Comparison of ENCODE assay signal across 13 cellular contexts in the genomic region with DNA sequence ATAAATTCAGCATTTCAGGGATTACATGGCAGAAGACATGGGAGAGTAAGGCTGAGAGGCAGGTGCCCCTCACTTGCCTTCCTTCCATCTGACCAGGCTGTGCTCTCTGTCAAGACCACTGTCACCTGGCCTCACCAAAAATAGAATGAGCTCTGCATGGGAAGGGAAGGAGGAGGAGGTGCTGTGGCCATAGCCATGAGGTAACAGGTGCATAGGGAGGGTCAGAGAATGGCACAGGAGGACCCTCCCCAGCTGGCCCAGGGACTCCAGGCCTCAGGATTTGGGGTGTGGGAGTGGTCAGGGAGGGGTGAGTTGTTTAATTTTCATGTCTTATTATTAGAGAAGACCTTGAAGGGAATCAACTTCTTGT.
"Had no signal": no experiment of that assay in that cellular context is flagged by ENCODE, and none has a peak within 500 bp of the region (broad histone marks: within the 10 kb centered on the region; RNA-seq: fewer than 3 reads in every experiment).

No MANE protein-coding gene starts in this region.

- H3K4me1 Mint-ChIP-seq: activated CD4-positive, alpha-beta T cell treated with anti-CD3 and anti-CD28 coated beads for 36 hours had no signal

- H3K27me3 ChIP-seq: ascending aorta, foreskin keratinocyte, right lobe of liver, tibial nerve had no signal

- H3K4me1 ChIP-seq: ascending aorta, foreskin keratinocyte, prostate gland, right lobe of liver, tibial nerve had no signal

- H3K27ac ChIP-seq: ascending aorta, foreskin keratinocyte, prostate gland, right lobe of liver, tibial nerve had no signal

- H3K9me3 Mint-ChIP-seq: activated CD8-positive, alpha-beta T cell treated with anti-CD3 and anti-CD28 coated beads for 36 hours; natural killer cell; stimulated activated memory B cell treated with anti-CD40 and anti-IgM and Interleukin-4, amounts not matched to agents 10 μg/mL and 1 μg/mL and 100 μg/mL, for 72 hours had no signal

- H3K27me3 Mint-ChIP-seq: activated CD4-positive, alpha-beta T cell treated with anti-CD3 and anti-CD28 coated beads for 36 hours; stimulated activated memory B cell treated with anti-CD40 and anti-IgM and Interleukin-4, amounts not matched to agents 10 μg/mL and 1 μg/mL and 100 μg/mL, for 72 hours had no signal

- H3K4me3 Mint-ChIP-seq: activated CD4-positive, alpha-beta T cell treated with anti-CD3 and anti-CD28 coated beads for 36 hours; activated CD8-positive, alpha-beta T cell treated with anti-CD3 and anti-CD28 coated beads for 36 hours; natural killer cell; stimulated activated memory B cell treated with anti-CD40 and anti-IgM and Interleukin-4, amounts not matched to agents 10 μg/mL and 1 μg/mL and 100 μg/mL, for 72 hours had no signal

- H3K36me3 ChIP-seq: ascending aorta, prostate gland, right lobe of liver, tibial nerve had no signal

- H3K9me3 ChIP-seq: ascending aorta, prostate gland, right lobe of liver, tibial nerve had no signal

- ATAC-seq: activated CD4-positive, alpha-beta T cell treated with anti-CD3 and anti-CD28 coated beads for 36 hours; activated CD8-positive, alpha-beta T cell treated with anti-CD3 and anti-CD28 coated beads for 36 hours; natural killer cell; right lobe of liver; stimulated activated memory B cell treated with anti-CD40 and anti-IgM and Interleukin-4, amounts not matched to agents 10 μg/mL and 1 μg/mL and 100 μg/mL, for 72 hours had no signal

- H3K36me3 Mint-ChIP-seq: natural killer cell; stimulated activated memory B cell treated with anti-CD40 and anti-IgM and Interleukin-4, amounts not matched to agents 10 μg/mL and 1 μg/mL and 100 μg/mL, for 72 hours had no signal

- DNase-seq: activated CD4-positive, alpha-beta T cell treated with anti-CD3 and anti-CD28 coated beads for 36 hours; activated CD8-positive, alpha-beta memory T cell treated with anti-CD3 and anti-CD28 coated beads, Interleukin-2, amount 50 U/mL, for 4 hours; activated CD8-positive, alpha-beta T cell treated with anti-CD3 and anti-CD28 coated beads for 36 hours; head of caudate nucleus; natural killer cell; right lobe of liver; stimulated activated CD4-positive, alpha-beta T cell treated with anti-CD3 and anti-CD28 coated beads, Interleukin-1b, Interleukin-23, amount 100 ng/mL, for 48 hours; T1000 had no signal

- H3K4me3 ChIP-seq: ascending aorta, prostate gland, right lobe of liver, tibial nerve had no signal

- H3K27ac Mint-ChIP-seq: activated CD4-positive, alpha-beta T cell treated with anti-CD3 and anti-CD28 coated beads for 36 hours; activated CD8-positive, alpha-beta T cell treated with anti-CD3 and anti-CD28 coated beads for 36 hours; natural killer cell; stimulated activated memory B cell treated with anti-CD40 and anti-IgM and Interleukin-4, amounts not matched to agents 10 μg/mL and 1 μg/mL and 100 μg/mL, for 72 hours had no signal
